Comparison of ENCODE assay signal across 19 cellular contexts in genomic region chr19:35220315-35220921, GRCh38. TPM values are rescaled to one million over a fixed set of nuclear protein-coding genes. Genes with fewer than 3 reads are reported as not detected.
DNase-seq lines count a peak whose midpoint lies in the region; ATAC-seq and TF ChIP-seq lines count a peak whose summit lies in the region.
"Had no signal": no experiment of that assay in that cellular context is flagged by ENCODE, and none has a peak within 500 bp of the region (broad histone marks: within the 10 kb centered on the region; RNA-seq: fewer than 3 reads in every experiment).

No MANE protein-coding gene starts in this region.

- H3K4me1 Mint-ChIP-seq in activated CD8-positive, alpha-beta memory T cell treated with anti-CD3 and anti-CD28 coated beads, Interleukin-2, amount 10 ng/mL, durations not matched to agents 7 days and 5 days = peaks cover 11% of the 10 kb centered on the region
- peaks cover 14 to 52% (median 44%) of the 10 kb centered on the region in 4 donors for H3K4me1 Mint-ChIP-seq in naive thymus-derived CD8-positive, alpha-beta T cell

- TF ChIP-seq EP300 in Ishikawa (IDR thresholded peaks at IDR 0.05; ENCODE audit: borderline replicate concordance) = no peak

- no peak for ATAC-seq in activated CD8-positive, alpha-beta memory T cell treated with anti-CD3 and anti-CD28 coated beads, Interleukin-2, amount 10 ng/mL, durations not matched to agents 7 days and 5 days
- no peak for ATAC-seq in naive thymus-derived CD8-positive, alpha-beta T cell
- ATAC-seq in GM21423 (IDR thresholded peaks at IDR 0.05; ENCODE audit: unreplicated experiment) (no peak), HG02884 (IDR thresholded peaks at IDR 0.05; ENCODE audit: unreplicated experiment) (no peak)
- ATAC-seq: natural killer cell treated with Interleukin-12 subunit alpha and Interleukin-12 subunit beta and Interleukin-15 and Interleukin-18, amount 100 ng/mL, for 72 hours had no signal

- CTCF ChIA-PET in activated CD8-positive, alpha-beta memory T cell treated with anti-CD3 and anti-CD28 coated beads, Interleukin-2, amount 10 ng/mL, durations not matched to agents 7 days and 5 days (lab: Charles Lee) = interaction anchor here (0.6 to 1.2 kb wide), 2 partner anchors 18 to 21 kb away, joined by 3 read pairs; no protein-coding TSS in a partner anchor

- DNase-seq in activated CD8-positive, alpha-beta memory T cell treated with anti-CD3 and anti-CD28 coated beads for 24 hours = peak; percentile 38
- DNase-seq in activated CD8-positive, alpha-beta memory T cell treated with anti-CD3 and anti-CD28 coated beads, Interleukin-2, amount 10 ng/mL, durations not matched to agents 7 days and 5 days = no peak
- DNase-seq in ecto neural progenitor cell (ENCODE audit: low spot score) (peak; percentile 27), HPDE6-E6E7 (ENCODE audit: extremely low spot score) (no peak)
- DNase-seq in naive thymus-derived CD8-positive, alpha-beta T cell = no peak
- DNase-seq: ACHN; colonic mucosa; hippocampal formation; Kasumi-1; NCI-H524; stimulated activated CD4-positive, alpha-beta T cell treated with anti-CD3 and anti-CD28 coated beads, Interleukin-2, amount 100 ng/mL, for 24 hours had no signal

- H3K27ac Mint-ChIP-seq in activated CD8-positive, alpha-beta memory T cell treated with anti-CD3 and anti-CD28 coated beads, Interleukin-2, amount 10 ng/mL, durations not matched to agents 7 days and 5 days = no peak overlapping the region
- H3K27ac Mint-ChIP-seq in naive thymus-derived CD8-positive, alpha-beta T cell = peak overlapping the region in 7 of 10 donors; percentile 4 to 77 (median 53)
- H3K27ac Mint-ChIP-seq: natural killer cell treated with Interleukin-12 subunit alpha and Interleukin-12 subunit beta and Interleukin-15 and Interleukin-18, amount 100 ng/mL, for 72 hours had no signal

- POLR2A ChIA-PET in naive thymus-derived CD8-positive, alpha-beta T cell (lab: Charles Lee) = interaction anchor here (0.5 to 14.6 kb wide), 4 partner anchors 9 to 47 kb away, joined by 3 to 234 read pairs (median 6); no protein-coding TSS in a partner anchor

- H3K9me3 Mint-ChIP-seq in activated CD8-positive, alpha-beta memory T cell treated with anti-CD3 and anti-CD28 coated beads, Interleukin-2, amount 10 ng/mL, durations not matched to agents 7 days and 5 days (ENCODE audit: low read depth) = peaks cover 7% of the 10 kb centered on the region
- peaks cover 0 to 11% (median 4%) of the 10 kb centered on the region in 9 donors for H3K9me3 Mint-ChIP-seq in naive thymus-derived CD8-positive, alpha-beta T cell

- no peak for TF ChIP-seq RAD21 in Ishikawa (IDR thresholded peaks at IDR 0.05; ENCODE audit: low read depth)

- no peaks in the 10 kb centered on the region for H3K27me3 Mint-ChIP-seq in activated CD8-positive, alpha-beta memory T cell treated with anti-CD3 and anti-CD28 coated beads, Interleukin-2, amount 10 ng/mL, durations not matched to agents 7 days and 5 days
- no peaks in the 10 kb centered on the region for H3K27me3 Mint-ChIP-seq in naive thymus-derived CD8-positive, alpha-beta T cell
- H3K27me3 Mint-ChIP-seq: natural killer cell treated with Interleukin-12 subunit alpha and Interleukin-12 subunit beta and Interleukin-15 and Interleukin-18, amount 100 ng/mL, for 72 hours had no signal

- H3K36me3 Mint-ChIP-seq in activated CD8-positive, alpha-beta memory T cell treated with anti-CD3 and anti-CD28 coated beads, Interleukin-2, amount 10 ng/mL, durations not matched to agents 7 days and 5 days = peaks cover 2% of the 10 kb centered on the region
- H3K36me3 Mint-ChIP-seq in naive thymus-derived CD8-positive, alpha-beta T cell = peaks cover 0 to 5% (median 2%) of the 10 kb centered on the region in 3 donors
- H3K36me3 Mint-ChIP-seq: natural killer cell treated with Interleukin-12 subunit alpha and Interleukin-12 subunit beta and Interleukin-15 and Interleukin-18, amount 100 ng/mL, for 72 hours had no signal

- no peak overlapping the region for H3K4me3 Mint-ChIP-seq in activated CD8-positive, alpha-beta memory T cell treated with anti-CD3 and anti-CD28 coated beads, Interleukin-2, amount 10 ng/mL, durations not matched to agents 7 days and 5 days
- no peak overlapping the region for H3K4me3 Mint-ChIP-seq in naive thymus-derived CD8-positive, alpha-beta T cell
- H3K4me3 Mint-ChIP-seq: natural killer cell treated with Interleukin-12 subunit alpha and Interleukin-12 subunit beta and Interleukin-15 and Interleukin-18, amount 100 ng/mL, for 72 hours had no signal

TF ChIP-seq in Ishikawa, 13 proteins besides CTCF, POLR2A, EP300 and RAD21:
- no peak for TF ChIP-seq TAF1 (IDR thresholded peaks at IDR 0.05; ENCODE audit: low read depth)
- TF ChIP-seq YY1 (IDR thresholded peaks at IDR 0.05; ENCODE audit: low read depth) = no peak
- no peak for TF ChIP-seq NFIC (IDR thresholded peaks at IDR 0.05)
- peak; percentile 47; the same call in 1 of the 2 replicates for TF ChIP-seq MAX (IDR thresholded peaks at IDR 0.05)
- TF ChIP-seq ZBTB7A (IDR thresholded peaks at IDR 0.05; ENCODE audit: low read depth) = no peak
- peak; percentile 72 for TF ChIP-seq USF1 (IDR thresholded peaks at IDR 0.05)
- no peak for TF ChIP-seq TEAD4 (IDR thresholded peaks at IDR 0.05)

RNA-seq across cellular contexts. Expression of gene FAM187B, which starts 8.1 kb away (rescaled TPM):
- total RNA-seq in activated CD8-positive, alpha-beta memory T cell treated with anti-CD3 and anti-CD28 coated beads, Interleukin-2, amount 10 ng/mL, durations not matched to agents 7 days and 5 days = not detected
- not detected for total RNA-seq in naive thymus-derived CD8-positive, alpha-beta T cell
- not detected for polyA plus RNA-seq in naive thymus-derived CD8-positive, alpha-beta T cell
- total RNA-seq: ascending aorta; colonic mucosa; natural killer cell treated with Interleukin-12 subunit alpha and Interleukin-12 subunit beta and Interleukin-15 and Interleukin-18, amount 100 ng/mL, for 72 hours; PC-9; right atrium auricular region; thoracic aorta had no signal

RNA-seq across cellular contexts. Expression of gene LSR, which starts 28.4 kb away (rescaled TPM):
- total RNA-seq in activated CD8-positive, alpha-beta memory T cell treated with anti-CD3 and anti-CD28 coated beads, Interleukin-2, amount 10 ng/mL, durations not matched to agents 7 days and 5 days = 10 to 100 TPM in 1 of 2 experiments, 1 to 10 TPM in 1; 7.2 to 10.0 TPM
- 10 to 100 TPM; 57.4 to 59.9 TPM for total RNA-seq in naive thymus-derived CD8-positive, alpha-beta T cell
- polyA plus RNA-seq in naive thymus-derived CD8-positive, alpha-beta T cell = 100 to 1,000 TPM in 1 of 3 donors, 10 to 100 TPM in 2; 36.7 to 106 (median 65.7) TPM

RNA-seq across cellular contexts. Expression of gene USF2, which starts 48.3 kb away (rescaled TPM):
- total RNA-seq in activated CD8-positive, alpha-beta memory T cell treated with anti-CD3 and anti-CD28 coated beads, Interleukin-2, amount 10 ng/mL, durations not matched to agents 7 days and 5 days = 100 to 1,000 TPM; 138 to 154 TPM
- total RNA-seq in naive thymus-derived CD8-positive, alpha-beta T cell = 100 to 1,000 TPM; 226 to 232 TPM
- polyA plus RNA-seq in naive thymus-derived CD8-positive, alpha-beta T cell = 1 to 10 TPM; 4.5 to 6.9 (median 5.2) TPM

Comparison
In these comparisons a context has a peak if more than half of its experiments do, and no peak if none do; other contexts are left out.
1. DNase-seq: peak in activated CD8-positive, alpha-beta memory T cell treated with anti-CD3 and anti-CD28 coated beads for 24 hours (single experiment) and ecto neural progenitor cell (single experiment); none in activated CD8-positive, alpha-beta memory T cell treated with anti-CD3 and anti-CD28 coated beads, Interleukin-2, amount 10 ng/mL, durations not matched to agents 7 days and 5 days (single experiment), naive thymus-derived CD8-positive, alpha-beta T cell (0 of 10) and HPDE6-E6E7 (single experiment).
2. RNA of gene LSR, which starts 28.4 kb away (total RNA-seq): 57.4 to 59.9 TPM in naive thymus-derived CD8-positive, alpha-beta T cell; 7.2 to 10.0 TPM in activated CD8-positive, alpha-beta memory T cell treated with anti-CD3 and anti-CD28 coated beads, Interleukin-2, amount 10 ng/mL, durations not matched to agents 7 days and 5 days; every median in the first group is over 4 times any median in the second.